Comparison of ENCODE assay signal across 8 cellular contexts in genomic region chr12:1605129-1606020, GRCh38. TPM values are rescaled to one million over a fixed set of nuclear protein-coding genes. Genes with fewer than 3 reads are reported as not detected.
A peak's percentile ranks its signal among the peaks of the same experiment; 100 is the strongest.
DNase-seq lines count a peak whose midpoint lies in the region; ATAC-seq, FAIRE-seq and TF ChIP-seq lines count a peak whose summit lies in the region.

No MANE protein-coding gene starts in this region.

- no peak overlapping the region; the same call in 1 of the 2 replicates for H2BK12ac ChIP-seq in H1 (ENCODE audit: low read depth, low read length)

- POLR2A ChIA-PET in activated CD8-positive, alpha-beta T cell treated with anti-CD3 and anti-CD28 coated beads for 36 hours (lab: Charles Lee) = interaction anchor here (1.1 to 1.9 kb wide), 2 partner anchors 12 to 694 kb away, joined by 3 to 8 read pairs; no protein-coding TSS in a partner anchor
- POLR2A ChIA-PET in H1 (lab: Charles Lee; ENCODE audit: partially characterized antibody) = interaction anchor here (1.4 to 1.9 kb wide), 2 partner anchors 11 to 13 kb away, joined by 3 to 6 read pairs; partner anchors contain the start of gene FBXL14

- DNase-seq in GM12891 (ENCODE audit: insufficient read length, low spot score) (no peak), NCI-H748 treated with DMSO at 0.1 percent for 48 hours (lab: John Stamatoyannopoulos, UW) (peak; percentile 40), H1 (ENCODE audit: low read depth in 1 of 2, low spot score in 2 of 2) (peak in 1 of 2 experiments; percentile 69), lung microvascular endothelial cell (ENCODE audit: low read depth in 2 of 2) (peak; percentile 88)
- DNase-seq in activated CD8-positive, alpha-beta T cell treated with anti-CD3 and anti-CD28 coated beads for 36 hours = peak; percentile 67
- peak; percentile 55 for DNase-seq in stimulated activated naive CD8-positive, alpha-beta T cell treated with anti-CD3 and anti-CD28 coated beads, Interleukin-15, Interleukin-2, amounts not matched to agents 100 U/mL and 50 U/mL, for 24 hours

- H2BK5ac ChIP-seq in H1 (ENCODE audit: low read depth, low read length) = peak overlapping the region; percentile 29; the same call in 1 of the 2 replicates

- peak overlapping the region; percentile 73 for H3K27ac ChIP-seq in ACC112 (ENCODE audit: low read depth, low read length)
- H3K27ac ChIP-seq in H1 (ENCODE audit: low read depth, low read length) = no peak overlapping the region

- peak overlapping the region; percentile 68 for H3K4me3 Mint-ChIP-seq in activated CD8-positive, alpha-beta T cell treated with anti-CD3 and anti-CD28 coated beads for 36 hours

- peak overlapping the region; percentile 56 for H3K56ac ChIP-seq in H1 (replicated peaks; ENCODE audit: insufficient read length, low read depth, low read length)

- H2AFZ ChIP-seq in ACC112 (ENCODE audit: low read length, unreplicated experiment) (peak overlapping the region; percentile 43), H1 (ENCODE audit: low read length) (peak overlapping the region; percentile 25)

- no peaks in the 10 kb centered on the region for H3K79me1 ChIP-seq in H1 (ENCODE audit: low read depth, low read length)

- peak overlapping the region; percentile 78; the same call in 1 of the 2 replicates for H3K18ac ChIP-seq in H1 (ENCODE audit: extremely low read depth, low read length)

- no peaks in the 10 kb centered on the region for H3K36me3 ChIP-seq in ACC112 (ENCODE audit: insufficient read depth, low read length)
- no peaks in the 10 kb centered on the region for H3K36me3 ChIP-seq in H1 (ENCODE audit: control insufficient read depth in 2 of 4, insufficient read depth in 4 of 4, low read length in 3 of 4)

- peak overlapping the region; percentile 54 for H4K91ac ChIP-seq in H1 (replicated peaks; ENCODE audit: insufficient read length, low read length)

- H3K4ac ChIP-seq in H1 (replicated peaks; ENCODE audit: insufficient read length, low read depth, low read length) = no peak overlapping the region

- peaks cover 1% of the 10 kb centered on the region for H3K27me3 Mint-ChIP-seq in activated CD8-positive, alpha-beta T cell treated with anti-CD3 and anti-CD28 coated beads for 36 hours

- 7% methylated on average over 22 of the region's 22 CpGs; no CpG with 5 or more reads in 1 of the 2 experiments for WGBS in H1 (ENCODE audit: extremely low coverage in 1 of 2, insufficient coverage in 1 of 2, insufficient read length in 1 of 2, insufficient replicate concordance in 2 of 2, low coverage in 1 of 2, low lambda C conversion rate in 2 of 2, missing lambda C conversion rate in 1 of 2), 2 experiments

- TF ChIP-seq EP300 in H1 (IDR thresholded peaks at IDR 0.05; ENCODE audit: borderline replicate concordance in 1 of 2, low read depth in 2 of 2, low read length in 2 of 2) = no peak

- peak overlapping the region; percentile 73 for H3K27ac Mint-ChIP-seq in activated CD8-positive, alpha-beta T cell treated with anti-CD3 and anti-CD28 coated beads for 36 hours

- peak; percentile 25 for ATAC-seq in HG03439 (IDR thresholded peaks at IDR 0.05; ENCODE audit: unreplicated experiment)
- ATAC-seq in activated CD8-positive, alpha-beta T cell treated with anti-CD3 and anti-CD28 coated beads for 36 hours = peak; percentile 68
- ATAC-seq in stimulated activated naive CD8-positive, alpha-beta T cell treated with anti-CD3 and anti-CD28 coated beads, Interleukin-15, Interleukin-2, amounts not matched to agents 100 U/mL and 50 U/mL, for 24 hours = peak; percentile 57

- no peaks in the 10 kb centered on the region for H3K9me3 ChIP-seq in H1 (ENCODE audit: insufficient read depth in 2 of 2, low read depth in 1 of 2, low read length in 1 of 2)

- TF ChIP-seq CTCF in activated CD8-positive, alpha-beta T cell treated with anti-CD3 and anti-CD28 coated beads for 36 hours (IDR thresholded peaks at IDR 0.05) = peak; percentile 83
- peak; percentile 63 to 86 (median 66) for TF ChIP-seq CTCF in H1 (IDR thresholded peaks at IDR 0.05; ENCODE audit: control extremely low read depth in 1 of 3, insufficient read depth in 1 of 3, low read depth in 1 of 3, low read length in 3 of 3)

- no peak for TF ChIP-seq POLR2A in GM12891 (IDR thresholded peaks at IDR 0.05; ENCODE audit: low read depth, low read length)
- no peak for TF ChIP-seq POLR2A in H1 (IDR thresholded peaks at IDR 0.05; ENCODE audit: control extremely low read depth in 1 of 2, low read depth in 2 of 2, low read length in 2 of 2)

- no peak overlapping the region for H3K9ac ChIP-seq in H1 (replicated peaks in 1 of 4; ENCODE audit: extremely low read depth in 1 of 4, low read depth in 3 of 4, low read length in 3 of 4)

- peaks cover 9% of the 10 kb centered on the region for H3K23me2 ChIP-seq in H1 (ENCODE audit: low read depth, low read length)

- H2AK5ac ChIP-seq in H1 (ENCODE audit: low read depth, low read length) = no peak overlapping the region

- no peak overlapping the region for H3K14ac ChIP-seq in H1 (ENCODE audit: insufficient read length)

- peak overlapping the region; percentile 99; the same call in 1 of the 2 replicates for H2BK15ac ChIP-seq in H1 (ENCODE audit: low read length)

- H3K4me1 Mint-ChIP-seq in activated CD8-positive, alpha-beta T cell treated with anti-CD3 and anti-CD28 coated beads for 36 hours (ENCODE audit: low read depth) = peaks cover 33% of the 10 kb centered on the region

- no peaks in the 10 kb centered on the region for H3K36me3 Mint-ChIP-seq in activated CD8-positive, alpha-beta T cell treated with anti-CD3 and anti-CD28 coated beads for 36 hours (ENCODE audit: low read depth)

- peak overlapping the region; percentile 72 for H3K4me3 ChIP-seq in ACC112 (ENCODE audit: low read depth, low read length)
- peak overlapping the region; percentile 12 to 56 (median 40); a peak in 7 of 8 replicates for H3K4me3 ChIP-seq in H1 (ENCODE audit: extremely low read depth in 1 of 4, insufficient read depth in 2 of 4, low read depth in 3 of 4, low read length in 4 of 4)

- no peak overlapping the region for H2BK120ac ChIP-seq in H1 (replicated peaks; ENCODE audit: low read depth, low read length)

- no peak overlapping the region for H2BK20ac ChIP-seq in H1 (ENCODE audit: low read length)

- H3K23ac ChIP-seq in H1 (ENCODE audit: insufficient read length) = no peak overlapping the region

- H4K20me1 ChIP-seq in H1 (replicated peaks in 1 of 2; ENCODE audit: control insufficient read depth in 1 of 2, insufficient read depth in 2 of 2, low read length in 2 of 2) = peaks cover 0 to 6% of the 10 kb centered on the region in 2 experiments

- intact Hi-C loops in activated CD8-positive, alpha-beta T cell treated with anti-CD3 and anti-CD28 coated beads for 36 hours (cut with micrococcal nuclease) = no loop called here

- FAIRE-seq in GM12891 (lab: Jason Lieb, UNC) = peak; percentile 97
- FAIRE-seq in H1 (lab: Jason Lieb, UNC) = peak; percentile 19

- TF ChIP-seq RAD21 in H1 (IDR thresholded peaks at IDR 0.05 in 1 of 2, conservative IDR thresholded peaks at IDR 0.05 in 1 of 2; ENCODE audit: low read depth in 2 of 2, low read length in 2 of 2) = peak; percentile 82 to 84

- CTCF ChIA-PET in activated CD8-positive, alpha-beta T cell treated with anti-CD3 and anti-CD28 coated beads for 36 hours (lab: Charles Lee) = interaction anchor here (0.6 to 1.9 kb wide), 16 partner anchors 8 to 501 kb away, joined by 3 to 15 read pairs (median 4); no protein-coding TSS in a partner anchor
- CTCF ChIA-PET in H1 (lab: Charles Lee; ENCODE audit: partially characterized antibody) = interaction anchor here (0.6 to 1.9 kb wide), 12 partner anchors 11 to 503 kb away, joined by 3 to 12 read pairs (median 4); no protein-coding TSS in a partner anchor

- H3K9me3 Mint-ChIP-seq in activated CD8-positive, alpha-beta T cell treated with anti-CD3 and anti-CD28 coated beads for 36 hours = no peaks in the 10 kb centered on the region

- H3K79me2 ChIP-seq in ACC112 (ENCODE audit: control insufficient read depth, insufficient read depth, low read length, unreplicated experiment) (no peaks in the 10 kb centered on the region), H1 (ENCODE audit: control insufficient read depth in 1 of 2, insufficient read depth in 2 of 2, low read length in 2 of 2) (no peaks in the 10 kb centered on the region)

- H4K8ac ChIP-seq in H1 (ENCODE audit: extremely low read depth, insufficient read depth, low read length) = no peak overlapping the region

- no peak overlapping the region for H4K5ac ChIP-seq in H1 (ENCODE audit: insufficient read length, low read depth, low read length)

- H3K4me1 ChIP-seq in ACC112 (ENCODE audit: control insufficient read depth, insufficient read depth, low read length, unreplicated experiment) = peaks cover 25% of the 10 kb centered on the region
- H3K4me1 ChIP-seq in H1 (replicated peaks in 1 of 4; ENCODE audit: control insufficient read depth in 3 of 4, insufficient read depth in 4 of 4, low read length in 3 of 4) = peaks cover 0 to 7% (median 2%) of the 10 kb centered on the region in 4 experiments; a peak in 5 of 7 replicates

- H3K27me3 ChIP-seq in ACC112 (ENCODE audit: insufficient read depth, low read length) (no peaks in the 10 kb centered on the region), H1 (replicated peaks in 1 of 4; ENCODE audit: control insufficient read depth in 3 of 4, extremely low read depth in 1 of 4, insufficient read depth in 3 of 4, low read length in 3 of 4) (peaks cover 0 to 17% (median 15%) of the 10 kb centered on the region in 4 experiments; a peak in 5 of 7 replicates)

- H3K4me2 ChIP-seq in H1 (ENCODE audit: insufficient read depth in 1 of 2, low read depth in 2 of 2, low read length in 2 of 2) = peak overlapping the region; percentile 64 to 87

RNA-seq across cellular contexts. Expression of gene FBXL14, which starts 11.0 kb away (rescaled TPM):
- 5.0 TPM for polyA plus RNA-seq in GM12891 (2012; ENCODE audit: low read depth, missing spikeins)
- 10 to 100 TPM; 23.3 to 25.1 TPM for total RNA-seq in activated CD8-positive, alpha-beta T cell treated with anti-CD3 and anti-CD28 coated beads for 36 hours
- 5.5 and 6.2 TPM in 2 replicates for total RNA-seq in H1 (2021; fragmentation: NEBNext Ultra II Directional; extraction: Animal tissue kit (Norgen Biotek cat#: 25700))
- 9.6 and 11.7 TPM in 2 replicates for polyA plus RNA-seq in H1 (2011; rRNA removed)
- polyA plus RNA-seq in H1 (2011; cell fraction: cytosol; rRNA removed) = 8.7 TPM
- 8.7 TPM for polyA plus RNA-seq in H1 (2011; cell fraction: nucleus; rRNA removed)
- polyA plus RNA-seq in H1 (2012, experiment 1 of 2) = 2.7 to 6.9 TPM (median 5.5 TPM) in 4 replicates
- polyA plus RNA-seq in H1 (2012, experiment 2 of 2) = 2.7 TPM
- 2.2 TPM for polyA plus RNA-seq in H1 (2013, experiment 1 of 2)
- polyA plus RNA-seq in H1 (2013, experiment 2 of 2) = 2.1 TPM
- polyA minus RNA-seq in H1 (2011; rRNA and poly(A)+ RNA removed) = 10.8 and 11.9 TPM in 2 replicates
- 10.6 TPM for polyA minus RNA-seq in H1 (2011; cell fraction: cytosol; rRNA and poly(A)+ RNA removed)
- polyA minus RNA-seq in H1 (2011; cell fraction: nucleus; rRNA and poly(A)+ RNA removed) = 10.5 TPM
- 10.2 and 15.5 TPM in 2 replicates for total RNA-seq in lung microvascular endothelial cell

RNA-seq across cellular contexts. Expression of gene WNT5B, which starts 23.7 kb away (rescaled TPM):
- 6.7 TPM for polyA plus RNA-seq in GM12891 (2012; ENCODE audit: low read depth, missing spikeins)
- not detected for total RNA-seq in activated CD8-positive, alpha-beta T cell treated with anti-CD3 and anti-CD28 coated beads for 36 hours
- 0.91 and 1.2 TPM in 2 replicates for total RNA-seq in H1 (2021; fragmentation: NEBNext Ultra II Directional; extraction: Animal tissue kit (Norgen Biotek cat#: 25700))
- 1.2 TPM in 2 replicates for polyA plus RNA-seq in H1 (2011; rRNA removed)
- polyA plus RNA-seq in H1 (2011; cell fraction: cytosol; rRNA removed) = 0.90 TPM
- polyA plus RNA-seq in H1 (2011; cell fraction: nucleus; rRNA removed) = 1.1 TPM
- polyA plus RNA-seq in H1 (2012, experiment 1 of 2) = 0.36 to 1.3 TPM (median 1.0 TPM) in 4 replicates
- 1.4 TPM for polyA plus RNA-seq in H1 (2012, experiment 2 of 2)
- 1.5 TPM for polyA plus RNA-seq in H1 (2013, experiment 1 of 2)
- polyA plus RNA-seq in H1 (2013, experiment 2 of 2) = 1.3 TPM
- 0.32 and 0.46 TPM in 2 replicates for polyA minus RNA-seq in H1 (2011; rRNA and poly(A)+ RNA removed)
- polyA minus RNA-seq in H1 (2011; cell fraction: cytosol; rRNA and poly(A)+ RNA removed) = not detected
- 1.5 TPM for polyA minus RNA-seq in H1 (2011; cell fraction: nucleus; rRNA and poly(A)+ RNA removed)
- total RNA-seq in lung microvascular endothelial cell = 0.20 and 0.22 TPM in 2 replicates
